Comparison of ENCODE assay signal across 1 cellular context in genomic region chr17:6666077-6666521, GRCh38.
TF ChIP-seq lines count a peak whose summit lies in the region.

No MANE protein-coding gene starts in this region.

TF ChIP-seq in HCT116, 20 proteins besides CTCF, POLR2A, EP300 and RAD21:
- TF ChIP-seq ZFX (IDR thresholded peaks at IDR 0.05) (no peak), CBX3 (IDR thresholded peaks at IDR 0.05; ENCODE audit: low read depth) (no peak), TCF7L2 (IDR thresholded peaks at IDR 0.05; ENCODE audit: borderline replicate concordance, extremely low read depth, insufficient read depth, insufficient read length) (no peak), POLR2AphosphoS5 (IDR thresholded peaks at IDR 0.05; ENCODE audit: low read depth, low read length) (no peak), SRF (IDR thresholded peaks at IDR 0.05; ENCODE audit: low read depth) (no peak), EZH2phosphoT487 (IDR thresholded peaks at IDR 0.05; ENCODE audit: borderline replicate concordance) (no peak), CEBPB (IDR thresholded peaks at IDR 0.05; ENCODE audit: low read depth) (no peak), ZNF274 (IDR thresholded peaks at IDR 0.05; ENCODE audit: low read depth, low read length) (no peak), EGR1 (IDR thresholded peaks at IDR 0.05; ENCODE audit: low read depth) (no peak), FOSL1 (IDR thresholded peaks at IDR 0.05; ENCODE audit: low read depth) (no peak), REST (IDR thresholded peaks at IDR 0.05; ENCODE audit: low read depth) (no peak), ZBTB33 (IDR thresholded peaks at IDR 0.05; ENCODE audit: extremely low read depth, insufficient replicate concordance, low read length) (no peak), MAX (IDR thresholded peaks at IDR 0.05) (no peak), EZH2 (IDR thresholded peaks at IDR 0.05) (no peak), YY1 (IDR thresholded peaks at IDR 0.05; ENCODE audit: extremely low read depth, insufficient replicate concordance, low read depth, low read length) (no peak), SIN3A (IDR thresholded peaks at IDR 0.05; ENCODE audit: low read depth) (no peak), JUND (IDR thresholded peaks at IDR 0.05) (no peak), SP1 (IDR thresholded peaks at IDR 0.05; ENCODE audit: low read depth) (no peak), ATF3 (IDR thresholded peaks at IDR 0.05) (no peak)
TF ChIP-seq in HCT116: peak in this region for 0.
